7 cellular contexts compared by ENCODE assay signal in the genomic region with DNA sequence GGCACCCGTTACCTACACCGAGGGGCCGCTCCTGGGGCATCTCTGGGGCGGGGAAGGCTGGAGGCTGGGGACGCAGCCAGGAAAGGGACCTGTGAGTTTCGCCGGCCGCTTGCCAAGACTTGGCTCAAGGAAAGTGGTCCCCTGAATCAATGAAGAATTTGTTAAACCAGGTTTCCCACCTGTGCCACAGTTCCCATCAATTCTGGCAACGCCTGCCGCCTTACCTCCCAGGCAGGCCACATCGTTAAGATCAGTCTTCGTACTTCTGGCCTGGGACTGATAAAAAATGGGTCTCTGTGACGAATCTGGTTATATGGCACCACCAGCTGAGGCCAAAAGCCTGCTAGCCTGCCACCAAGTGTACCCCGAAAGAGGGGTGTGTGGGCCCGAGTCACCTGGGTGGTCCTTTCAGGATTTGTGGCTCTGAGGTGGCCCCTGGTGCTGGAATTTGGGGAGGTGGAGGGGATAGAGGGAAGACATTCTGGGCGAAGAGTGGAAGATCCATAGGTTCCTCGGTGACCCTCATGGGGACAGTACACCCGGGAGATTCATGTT. TPM values are rescaled to one million over a fixed set of nuclear protein-coding genes. Genes with fewer than 3 reads are reported as not detected.
DNase-seq lines count a peak whose midpoint lies in the region; ATAC-seq and TF ChIP-seq lines count a peak whose summit lies in the region.

No MANE protein-coding gene starts in this region.

- H3K4me3 Mint-ChIP-seq in activated naive CD8-positive, alpha-beta T cell treated with anti-CD3 and anti-CD28 coated beads, Interleukin-2, amount 50 U/mL, for 24 hours, result peak overlapping the region; percentile 67

- peaks cover 0 to 23% (median 20%) of the 10 kb centered on the region in 5 donors for H3K4me1 ChIP-seq in subcutaneous abdominal adipose tissue (ENCODE audit: control insufficient read depth in 5 of 5, insufficient read depth in 5 of 5, low read length in 5 of 5)

- H3K27me3 ChIP-seq in kidney epithelial cell (ENCODE audit: control insufficient read depth, insufficient read depth, low read length), result peaks cover 4% of the 10 kb centered on the region
- H3K27me3 ChIP-seq in subcutaneous abdominal adipose tissue (ENCODE audit: control insufficient read depth in 5 of 5, insufficient read depth in 4 of 5, low read length in 5 of 5), result peaks cover 10 to 41% (median 18%) of the 10 kb centered on the region in 5 donors

- TF ChIP-seq EP300 in Ishikawa (IDR thresholded peaks at IDR 0.05; ENCODE audit: borderline replicate concordance), result no peak

- peak overlapping the region in 3 of 5 donors; percentile 31 to 59 (median 48) for H3K9ac ChIP-seq in subcutaneous abdominal adipose tissue (ENCODE audit: low read length in 5 of 5)

- peak overlapping the region; percentile 10 for H3K27ac ChIP-seq in subcutaneous abdominal adipose tissue (ENCODE audit: low read depth, low read length)

- H3K9me3 ChIP-seq in subcutaneous abdominal adipose tissue (ENCODE audit: control insufficient read depth in 5 of 5, low read length in 5 of 5), result no peaks in the 10 kb centered on the region

- H3K27ac Mint-ChIP-seq in activated naive CD8-positive, alpha-beta T cell treated with anti-CD3 and anti-CD28 coated beads, Interleukin-2, amount 50 U/mL, for 24 hours, result no peak overlapping the region

- H3K36me3 Mint-ChIP-seq in activated naive CD8-positive, alpha-beta T cell treated with anti-CD3 and anti-CD28 coated beads, Interleukin-2, amount 50 U/mL, for 24 hours (ENCODE audit: low read depth), result no peaks in the 10 kb centered on the region

- TF ChIP-seq CTCF in kidney epithelial cell (IDR thresholded peaks at IDR 0.05; ENCODE audit: insufficient read depth, low read length, poor library complexity, severe bottlenecking) (no peak), GM10266 (IDR thresholded peaks at IDR 0.05; ENCODE audit: control insufficient read depth, insufficient read depth, low read depth, missing control alignments) (no peak)

- ATAC-seq in activated naive CD8-positive, alpha-beta T cell treated with anti-CD3 and anti-CD28 coated beads, Interleukin-2, amount 50 U/mL, for 24 hours, result no peak

- no peaks in the 10 kb centered on the region for H3K9me3 Mint-ChIP-seq in activated naive CD8-positive, alpha-beta T cell treated with anti-CD3 and anti-CD28 coated beads, Interleukin-2, amount 50 U/mL, for 24 hours

- H3K27me3 Mint-ChIP-seq in activated naive CD8-positive, alpha-beta T cell treated with anti-CD3 and anti-CD28 coated beads, Interleukin-2, amount 50 U/mL, for 24 hours, result peaks cover 34% of the 10 kb centered on the region

- DNase-seq in activated naive CD8-positive, alpha-beta T cell treated with anti-CD3 and anti-CD28 coated beads, Interleukin-2, amount 50 U/mL, for 24 hours, result no peak
- DNase-seq in kidney epithelial cell (ENCODE audit: low read depth) (no peak), GM10266 (ENCODE audit: extremely low spot score) (no peak), hypothalamus (lab: John Stamatoyannopoulos, UW) (no peak), GDM1 (lab: John Stamatoyannopoulos, UW) (no peak)

- H3K36me3 ChIP-seq in kidney epithelial cell (ENCODE audit: control insufficient read depth, insufficient read depth, low read length) (no peaks in the 10 kb centered on the region), subcutaneous abdominal adipose tissue (ENCODE audit: control insufficient read depth in 5 of 5, insufficient read depth in 5 of 5, low read length in 5 of 5) (no peaks in the 10 kb centered on the region)

- peak overlapping the region; percentile 64 for H3K4me3 ChIP-seq in kidney epithelial cell (ENCODE audit: low read depth, low read length)
- H3K4me3 ChIP-seq in subcutaneous abdominal adipose tissue (ENCODE audit: low read depth in 1 of 5, low read length in 5 of 5), result peak overlapping the region; percentile 55 to 70 (median 63)

- TF ChIP-seq RAD21 in Ishikawa (IDR thresholded peaks at IDR 0.05; ENCODE audit: low read depth), result no peak; the same call in 1 of the 2 replicates

- H3K4me1 Mint-ChIP-seq in activated naive CD8-positive, alpha-beta T cell treated with anti-CD3 and anti-CD28 coated beads, Interleukin-2, amount 50 U/mL, for 24 hours, result peaks cover 20% of the 10 kb centered on the region

TF ChIP-seq in Ishikawa, 13 proteins besides CTCF, POLR2A, EP300 and RAD21:
- no peak for TF ChIP-seq YY1 (IDR thresholded peaks at IDR 0.05; ENCODE audit: low read depth)
- TF ChIP-seq, protein P1, sequence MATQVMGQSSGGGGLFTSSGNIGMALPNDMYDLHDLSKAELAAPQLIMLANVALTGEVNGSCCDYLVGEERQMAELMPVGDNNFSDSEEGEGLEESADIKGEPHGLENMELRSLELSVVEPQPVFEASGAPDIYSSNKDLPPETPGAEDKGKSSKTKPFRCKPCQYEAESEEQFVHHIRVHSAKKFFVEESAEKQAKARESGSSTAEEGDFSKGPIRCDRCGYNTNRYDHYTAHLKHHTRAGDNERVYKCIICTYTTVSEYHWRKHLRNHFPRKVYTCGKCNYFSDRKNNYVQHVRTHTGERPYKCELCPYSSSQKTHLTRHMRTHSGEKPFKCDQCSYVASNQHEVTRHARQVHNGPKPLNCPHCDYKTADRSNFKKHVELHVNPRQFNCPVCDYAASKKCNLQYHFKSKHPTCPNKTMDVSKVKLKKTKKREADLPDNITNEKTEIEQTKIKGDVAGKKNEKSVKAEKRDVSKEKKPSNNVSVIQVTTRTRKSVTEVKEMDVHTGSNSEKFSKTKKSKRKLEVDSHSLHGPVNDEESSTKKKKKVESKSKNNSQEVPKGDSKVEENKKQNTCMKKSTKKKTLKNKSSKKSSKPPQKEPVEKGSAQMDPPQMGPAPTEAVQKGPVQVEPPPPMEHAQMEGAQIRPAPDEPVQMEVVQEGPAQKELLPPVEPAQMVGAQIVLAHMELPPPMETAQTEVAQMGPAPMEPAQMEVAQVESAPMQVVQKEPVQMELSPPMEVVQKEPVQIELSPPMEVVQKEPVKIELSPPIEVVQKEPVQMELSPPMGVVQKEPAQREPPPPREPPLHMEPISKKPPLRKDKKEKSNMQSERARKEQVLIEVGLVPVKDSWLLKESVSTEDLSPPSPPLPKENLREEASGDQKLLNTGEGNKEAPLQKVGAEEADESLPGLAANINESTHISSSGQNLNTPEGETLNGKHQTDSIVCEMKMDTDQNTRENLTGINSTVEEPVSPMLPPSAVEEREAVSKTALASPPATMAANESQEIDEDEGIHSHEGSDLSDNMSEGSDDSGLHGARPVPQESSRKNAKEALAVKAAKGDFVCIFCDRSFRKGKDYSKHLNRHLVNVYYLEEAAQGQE (IDR thresholded peaks at IDR 0.05; ENCODE audit: low read depth), result no peak
- no peak for TF ChIP-seq TAF1 (IDR thresholded peaks at IDR 0.05; ENCODE audit: low read depth)
- no peak for TF ChIP-seq TEAD4 (IDR thresholded peaks at IDR 0.05)
- TF ChIP-seq, protein P2, sequence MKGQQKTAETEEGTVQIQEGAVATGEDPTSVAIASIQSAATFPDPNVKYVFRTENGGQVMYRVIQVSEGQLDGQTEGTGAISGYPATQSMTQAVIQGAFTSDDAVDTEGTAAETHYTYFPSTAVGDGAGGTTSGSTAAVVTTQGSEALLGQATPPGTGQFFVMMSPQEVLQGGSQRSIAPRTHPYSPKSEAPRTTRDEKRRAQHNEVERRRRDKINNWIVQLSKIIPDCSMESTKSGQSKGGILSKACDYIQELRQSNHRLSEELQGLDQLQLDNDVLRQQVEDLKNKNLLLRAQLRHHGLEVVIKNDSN (IDR thresholded peaks at IDR 0.05), result no peak
- peak; percentile 11; the same call in 1 of the 2 replicates for TF ChIP-seq NFIC (IDR thresholded peaks at IDR 0.05)
- TF ChIP-seq, protein P3, sequence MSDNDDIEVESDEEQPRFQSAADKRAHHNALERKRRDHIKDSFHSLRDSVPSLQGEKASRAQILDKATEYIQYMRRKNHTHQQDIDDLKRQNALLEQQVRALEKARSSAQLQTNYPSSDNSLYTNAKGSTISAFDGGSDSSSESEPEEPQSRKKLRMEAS (IDR thresholded peaks at IDR 0.05), result no peak

RNA-seq across cellular contexts. Expression of a gene that starts 0.8 kb away (rescaled TPM):
- total RNA-seq in kidney epithelial cell, result 72.1 and 74.4 TPM in 2 replicates
